ENCODE assay signal across 24 cellular contexts in the genomic region with DNA sequence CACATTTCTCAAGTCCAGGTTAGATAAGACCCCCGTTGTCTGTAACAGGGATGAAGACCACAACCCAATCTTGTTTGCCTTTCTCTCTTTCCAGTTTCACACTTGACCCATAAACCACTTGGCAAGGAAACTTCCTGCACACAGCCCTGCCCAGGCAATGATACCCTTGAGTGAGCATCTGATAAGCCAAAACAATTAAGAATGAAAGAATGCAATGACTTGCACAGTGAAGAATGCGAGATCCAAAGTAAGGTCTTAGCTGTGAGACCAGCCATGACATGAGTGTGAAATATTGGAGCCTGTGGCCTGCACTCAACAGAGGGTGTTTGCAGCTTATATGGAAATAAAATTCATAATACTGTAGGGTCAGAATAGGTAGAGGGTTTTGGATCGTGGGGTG. TPM values are rescaled to one million over a fixed set of nuclear protein-coding genes. Genes with fewer than 3 reads are reported as not detected.
DNase-seq lines count a peak whose midpoint lies in the region; ATAC-seq and TF ChIP-seq lines count a peak whose summit lies in the region.
"Had no signal": no experiment of that assay in that cellular context is flagged by ENCODE, and none has a peak within 500 bp of the region (broad histone marks: within the 10 kb centered on the region; RNA-seq: fewer than 3 reads in every experiment).

No MANE protein-coding gene starts in this region.

- H3K9ac ChIP-seq in smooth muscle cell (ENCODE audit: low read depth) = no peak overlapping the region

- no peaks in the 10 kb centered on the region for H3K4me1 ChIP-seq in smooth muscle cell (ENCODE audit: low read depth)
- H3K4me1 ChIP-seq: gastroesophageal sphincter, right lobe of liver had no signal

- ATAC-seq in HG02642 (IDR thresholded peaks at IDR 0.05; ENCODE audit: poor library complexity, unreplicated experiment) = no peak
- ATAC-seq: activated CD8-positive, alpha-beta memory T cell treated with anti-CD3 and anti-CD28 coated beads, Interleukin-2, amount 10 ng/mL, durations not matched to agents 7 days and 5 days; gastroesophageal sphincter; left ventricle myocardium superior; right lobe of liver; stimulated activated naive CD8-positive, alpha-beta T cell treated with anti-CD3 and anti-CD28 coated beads, Interleukin-15, Interleukin-2, amounts not matched to agents 100 U/mL and 50 U/mL, for 24 hours had no signal

- H3K9me3 ChIP-seq in smooth muscle cell (replicated peaks; ENCODE audit: low read depth) = no peaks in the 10 kb centered on the region
- H3K9me3 ChIP-seq: gastroesophageal sphincter, right lobe of liver had no signal

- no peak overlapping the region for H2AFZ ChIP-seq in smooth muscle cell (ENCODE audit: low read depth)

- H4K20me1 ChIP-seq in smooth muscle cell (ENCODE audit: low read depth) = no peaks in the 10 kb centered on the region

- no peaks in the 10 kb centered on the region for H3K79me2 ChIP-seq in smooth muscle cell (ENCODE audit: low read depth)

- H3K27ac ChIP-seq in smooth muscle cell (ENCODE audit: low read depth) = no peak overlapping the region
- H3K27ac ChIP-seq: gastroesophageal sphincter, HL-60, right lobe of liver, SK-N-MC had no signal

- WGBS in smooth muscle cell (ENCODE audit: low lambda C conversion rate) = 72% methylated on average over 3 of the region's 3 CpGs

- no peaks in the 10 kb centered on the region for H3K36me3 ChIP-seq in smooth muscle cell (ENCODE audit: low read depth)
- H3K36me3 ChIP-seq: gastroesophageal sphincter, right lobe of liver had no signal

- no peak overlapping the region for H3K4me2 ChIP-seq in smooth muscle cell

- TF ChIP-seq CTCF in smooth muscle cell (IDR thresholded peaks at IDR 0.05; ENCODE audit: borderline replicate concordance, insufficient read depth, poor library complexity, severe bottlenecking) = no peak

- peak; percentile 10 for DNase-seq in AG20443 (ENCODE audit: low spot score)
- DNase-seq in LoVo (ENCODE audit: low spot score) = peak; percentile 2
- peak; percentile 76 for DNase-seq in astrocyte of the hippocampus (ENCODE audit: low read depth, low spot score)
- peak; percentile 65 for DNase-seq in left kidney (ENCODE audit: low read depth, low spot score)
- DNase-seq in KG1 (lab: John Stamatoyannopoulos, UW) = no peak
- DNase-seq in smooth muscle cell (lab: John Stamatoyannopoulos, UW; ENCODE audit: unreplicated experiment) = no peak
- DNase-seq in anterior cingulate cortex (lab: John Stamatoyannopoulos, UW) = no peak
- DNase-seq: activated CD4-positive, CD25-positive, alpha-beta regulatory T cell treated with anti-CD3 and anti-CD28 coated beads, Interleukin-2, amount 50 U/mL, for 72 hours; activated CD8-positive, alpha-beta memory T cell treated with anti-CD3 and anti-CD28 coated beads, Interleukin-2, amount 10 ng/mL, durations not matched to agents 7 days and 5 days; activated effector memory CD4-positive, alpha-beta T cell treated with anti-CD3 and anti-CD28 coated beads, Interleukin-2, amount 50 U/mL, for 16 hours; CD8-positive, alpha-beta memory T cell; KBM-7; left ventricle myocardium superior; NCI-H1105 treated with DMSO at 0.1 percent for 48 hours; NCI-H2107; NCI-H526; occipital lobe; right lobe of liver; stimulated activated naive CD8-positive, alpha-beta T cell treated with anti-CD3 and anti-CD28 coated beads, Interleukin-15, Interleukin-2, amounts not matched to agents 100 U/mL and 50 U/mL, for 24 hours; T-helper 9 cell had no signal

- H3F3A ChIP-seq in smooth muscle cell (ENCODE audit: low read depth) = no peaks in the 10 kb centered on the region

- no peaks in the 10 kb centered on the region for H3K27me3 ChIP-seq in smooth muscle cell (ENCODE audit: low read depth)
- H3K27me3 ChIP-seq: gastroesophageal sphincter, right lobe of liver had no signal

- no peak overlapping the region for H3K4me3 ChIP-seq in smooth muscle cell
- H3K4me3 ChIP-seq: gastroesophageal sphincter, right lobe of liver, SK-N-MC had no signal

RNA-seq across cellular contexts. Expression of a gene that starts 37.9 kb away (rescaled TPM):
- 395 and 431 TPM in 2 replicates for total RNA-seq in smooth muscle cell
- 130 and 167 TPM in 2 replicates for polyA plus RNA-seq in smooth muscle cell
- total RNA-seq: activated CD8-positive, alpha-beta memory T cell treated with anti-CD3 and anti-CD28 coated beads, Interleukin-2, amount 10 ng/mL, durations not matched to agents 7 days and 5 days; CD8-positive, alpha-beta memory T cell had no signal
- polyA plus RNA-seq: CD8-positive, alpha-beta memory T cell had no signal

Comparison
In these comparisons a context has a peak if more than half of its experiments do, and no peak if none do; other contexts are left out.
1. DNase-seq: peak in AG20443 (single experiment), LoVo (single experiment), astrocyte of the hippocampus (single experiment) and left kidney (single experiment); none in KG1 (single experiment), smooth muscle cell (single experiment) and anterior cingulate cortex (0 of 58).